Comparison of ENCODE assay signal across 35 cellular contexts in genomic region chr20:10190456-10190855, GRCh38. TPM values are rescaled to one million over a fixed set of nuclear protein-coding genes. Genes with fewer than 3 reads are reported as not detected.
"Had no signal": no experiment of that assay in that cellular context is flagged by ENCODE, and none has a peak within 500 bp of the region (broad histone marks: within the 10 kb centered on the region; RNA-seq: fewer than 3 reads in every experiment).

No MANE protein-coding gene starts in this region.

- DNase-seq: Karpas-422, Kasumi-1, MG63, MM.1S, NCI-H1048, NCI-H1092, NCI-H1092 treated with DMSO at 0.1 percent for 48 hours, NCI-H1105, NCI-H1105 treated with DMSO at 0.1 percent for 48 hours, NCI-H1417, NCI-H1417 treated with DMSO at 0.1 percent for 48 hours, NCI-H1436, NCI-H1436 treated with DMSO at 0.1 percent for 48 hours, NCI-H146, NCI-H1694, NCI-H1694 treated with DMSO at 0.1 percent for 48 hours, NCI-H187, NCI-H187 treated with DMSO at 0.1 percent for 48 hours, NCI-H1930, NCI-H2029, NCI-H2029 treated with DMSO at 0.1 percent for 48 hours, NCI-H2081, NCI-H2081 treated with DMSO at 0.1 percent for 48 hours, NCI-H2107, NCI-H2227 treated with DMSO at 0.1 percent for 48 hours, NCI-H226, NCI-H345, NCI-H446, NCI-H446 treated with DMSO at 0.1 percent for 48 hours, NCI-H510A, NCI-H510A treated with DMSO at 0.1 percent for 48 hours, NCI-H524, NCI-H524 treated with DMSO at 0.1 percent for 48 hours, NCI-H526 had no signal

RNA-seq across cellular contexts. Expression of gene SNAP25, which starts 28.2 kb away (rescaled TPM):
- total RNA-seq: MCF 10A had no signal
